Comparison of ENCODE assay signal across 11 cellular contexts in genomic region chrX:42119076-42119475, GRCh38.
A peak's percentile ranks its signal among the peaks of the same experiment; 100 is the strongest.
DNase-seq lines count a peak whose midpoint lies in the region; ATAC-seq and TF ChIP-seq lines count a peak whose summit lies in the region.
"Had no signal": no experiment of that assay in that cellular context is flagged by ENCODE, and none has a peak within 500 bp of the region (broad histone marks: within the 10 kb centered on the region; RNA-seq: fewer than 3 reads in every experiment).

No MANE protein-coding gene starts in this region.

- H3K79me2 ChIP-seq in mammary epithelial cell (ENCODE audit: insufficient read depth, low read length): no peaks in the 10 kb centered on the region

- CTCF ChIA-PET in HEK293 (lab: Yijun Ruan, JAX): no interaction called here
- CTCF ChIA-PET in mammary epithelial cell (lab: Charles Lee; ENCODE audit: low non-redundant PET): interaction anchor here (0.6 kb wide), 1 partner anchor 1384 kb away, joined by 3 read pairs; the partner anchor contains the start of gene MED14
- CTCF ChIA-PET in HEK293T (lab: Yijun Ruan, JAX): no interaction called here

- peak overlapping the region; percentile 64 for H3K27ac ChIP-seq in HEK293 (ENCODE audit: extremely low read depth, low read depth, low read length)
- H3K27ac ChIP-seq in mammary epithelial cell (ENCODE audit: insufficient read depth, low read depth, low read length): peak overlapping the region; percentile 96
- H3K27ac ChIP-seq: colonic mucosa had no signal

- peaks cover 3% of the 10 kb centered on the region for H3K27me3 ChIP-seq in mammary epithelial cell (ENCODE audit: insufficient read depth, low read length)
- H3K27me3 ChIP-seq: colonic mucosa had no signal

- WGBS in mammary epithelial cell (ENCODE audit: low coverage, missing lambda C conversion rate): 25% methylated on average over 1 of the region's 1 CpG

- H3K4me2 ChIP-seq in mammary epithelial cell (ENCODE audit: insufficient read depth, low read depth, low read length): no peak overlapping the region

- dilution Hi-C loops in mammary epithelial cell (cut with HindIII; ENCODE audit: low sequenced_read_pairs): no loop called here

- intact Hi-C loops in mammary epithelial cell (cut with micrococcal nuclease): loop anchor here (5.0 kb wide), 1 partner anchor 197 kb away; the partner anchor contains the start of gene CASK

- H4K20me1 ChIP-seq in mammary epithelial cell (ENCODE audit: insufficient read depth, low read length): no peaks in the 10 kb centered on the region

- POLR2A ChIA-PET in HEK293 (lab: Yijun Ruan, JAX): no interaction called here
- POLR2A ChIA-PET in HEK293T (lab: Yijun Ruan, JAX): no interaction called here

- H3K9me3 ChIP-seq in HEK293 (ENCODE audit: control insufficient read depth, insufficient read depth, low read depth, low read length) (no peaks in the 10 kb centered on the region), mammary epithelial cell (replicated peaks; ENCODE audit: insufficient read depth, low read length) (no peaks in the 10 kb centered on the region)
- H3K9me3 ChIP-seq: colonic mucosa had no signal

- TF ChIP-seq CTCF in HEK293 (tag by site-specific recombination; IDR thresholded peaks at IDR 0.05): no peak
- no peak for TF ChIP-seq CTCF in mammary epithelial cell (conservative IDR thresholded peaks at IDR 0.05 in 1 of 2, IDR thresholded peaks at IDR 0.05 in 1 of 2; ENCODE audit: extremely low read depth in 1 of 2, insufficient read depth in 1 of 2, low read depth in 1 of 2, low read length in 2 of 2)
- no peak for TF ChIP-seq CTCF in retinal pigment epithelial cell (conservative IDR thresholded peaks at IDR 0.05; ENCODE audit: low read depth, low read length)

- H3K36me3 ChIP-seq in HEK293 (ENCODE audit: control insufficient read depth in 2 of 2, insufficient read depth in 1 of 2, low read length in 2 of 2) (no peaks in the 10 kb centered on the region), mammary epithelial cell (ENCODE audit: insufficient read depth, low read length) (no peaks in the 10 kb centered on the region)
- H3K36me3 ChIP-seq: colonic mucosa had no signal

- no peak for ATAC-seq in GM21737 (IDR thresholded peaks at IDR 0.05; ENCODE audit: unreplicated experiment)
- ATAC-seq: stimulated activated naive CD8-positive, alpha-beta T cell treated with anti-CD3 and anti-CD28 coated beads, Interleukin-15, amount 100 ng/mL, for 72 hours had no signal

- in situ Hi-C loops in mammary epithelial cell (cut with MboI; ENCODE audit: low sequenced_read_pairs in 2 of 2): no loop called here

- H3K9ac ChIP-seq in mammary epithelial cell (ENCODE audit: insufficient read depth, low read length): no peak overlapping the region

- H2AFZ ChIP-seq in mammary epithelial cell (ENCODE audit: low read depth, low read length): peak overlapping the region; percentile 34

- peaks cover 5% of the 10 kb centered on the region; the same call in 1 of the 2 replicates for H3K4me1 ChIP-seq in HEK293 (ENCODE audit: control insufficient read depth, insufficient read depth, low read length)
- peaks cover 17% of the 10 kb centered on the region for H3K4me1 ChIP-seq in mammary epithelial cell (ENCODE audit: insufficient read depth, low read length)
- H3K4me1 ChIP-seq: colonic mucosa had no signal

- no TSS peak for BruUV-seq in mammary epithelial cell (replicated peaks; lab: Mats Ljungman, UMichigan)

- DNase-seq in NCI-H226: peak; percentile 43
- DNase-seq in mammary epithelial cell: peak; percentile 96
- peak; percentile 51 for DNase-seq in retinal pigment epithelial cell (ENCODE audit: low read depth)
- no peak for DNase-seq in glomerular visceral epithelial cell (ENCODE audit: extremely low spot score)
- no peak for DNase-seq in HEK293T (ENCODE audit: extremely low spot score)
- DNase-seq: activated CD8-positive, alpha-beta memory T cell treated with anti-CD3 and anti-CD28 coated beads for 24 hours; colonic mucosa; stimulated activated naive CD8-positive, alpha-beta T cell treated with anti-CD3 and anti-CD28 coated beads, Interleukin-15, amount 100 ng/mL, for 72 hours had no signal

- no peak overlapping the region for H3K4me3 ChIP-seq in HEK293 (ENCODE audit: low read depth, low read length)
- H3K4me3 ChIP-seq in mammary epithelial cell (replicated peaks in 1 of 3; ENCODE audit: insufficient read depth in 1 of 3, low read depth in 2 of 3, low read length in 3 of 3): no peak overlapping the region
- H3K4me3 ChIP-seq in retinal pigment epithelial cell (ENCODE audit: low read length): no peak overlapping the region
- H3K4me3 ChIP-seq: colonic mucosa, skin epidermis had no signal

TF ChIP-seq in HEK293, 187 proteins besides CTCF, POLR2A, EP300 and RAD21 (continues in another document):
- TF ChIP-seq PRDM6 (tag by site-specific recombination; IDR thresholded peaks at IDR 0.05): peak; percentile 60
- no peak for TF ChIP-seq ZNF18 (tag by site-specific recombination; IDR thresholded peaks at IDR 0.05)

TF ChIP-seq in HEK293T, 16 proteins besides CTCF, POLR2A, EP300 and RAD21:
- TF ChIP-seq FOXK2 (IDR thresholded peaks at IDR 0.05) (no peak), BHLHE40 (IDR thresholded peaks at IDR 0.05; ENCODE audit: borderline replicate concordance) (no peak), NFRKB (IDR thresholded peaks at IDR 0.05) (no peak), PKNOX1 (IDR thresholded peaks at IDR 0.05) (no peak), SP1 (IDR thresholded peaks at IDR 0.05) (no peak), ELF4 (IDR thresholded peaks at IDR 0.05) (no peak), SUZ12 (IDR thresholded peaks at IDR 0.05) (no peak), FOXA1 (IDR thresholded peaks at IDR 0.05) (no peak), CTBP1 (IDR thresholded peaks at IDR 0.05; ENCODE audit: borderline replicate concordance) (no peak), L3MBTL2 (conservative IDR thresholded peaks at IDR 0.05) (no peak), ZNF384 (IDR thresholded peaks at IDR 0.05) (no peak), FOXM1 (IDR thresholded peaks at IDR 0.05; ENCODE audit: borderline replicate concordance) (no peak), ARNT (IDR thresholded peaks at IDR 0.05) (no peak), HDGF (IDR thresholded peaks at IDR 0.05; ENCODE audit: borderline replicate concordance) (no peak), LEF1 (IDR thresholded peaks at IDR 0.05; ENCODE audit: borderline replicate concordance) (no peak), TARDBP (IDR thresholded peaks at IDR 0.05) (no peak)

Comparison
In these comparisons a context has a peak if more than half of its experiments do, and no peak if none do; other contexts are left out.
1. DNase-seq: peak in NCI-H226 (single experiment), mammary epithelial cell (single experiment) and retinal pigment epithelial cell (single experiment); none in glomerular visceral epithelial cell (single experiment) and HEK293T (single experiment).